9 cellular contexts compared by ENCODE assay signal in genomic region chr19:35347171-35347929, GRCh38. TPM values are rescaled to one million over a fixed set of nuclear protein-coding genes. Genes with fewer than 3 reads are reported as not detected.
DNase-seq lines count a peak whose midpoint lies in the region; ATAC-seq and TF ChIP-seq lines count a peak whose summit lies in the region.
"Had no signal": no experiment of that assay in that cellular context is flagged by ENCODE, and none has a peak within 500 bp of the region (broad histone marks: within the 10 kb centered on the region; RNA-seq: fewer than 3 reads in every experiment).

FFAR1 (plus strand) TSS chr19:35347902; CDS start chr19:35351552, 3,650 bp downstream.

- H3K9me2 ChIP-seq in PC-9 (ENCODE audit: insufficient read depth): no peaks in the 10 kb centered on the region

- no peak for TF ChIP-seq CTCF in natural killer cell (IDR thresholded peaks at IDR 0.05)
- no peak for TF ChIP-seq CTCF in PC-9 (conservative IDR thresholded peaks at IDR 0.05)

- H3K27ac ChIP-seq in BLaER1 treated with 17β-estradiol and CSF1 and Interleukin-3, amounts not matched to agents 10 nM and 100 nM: peak within 1 kb of the TSS; percentile 81 to 97 (median 91)
- H3K27ac ChIP-seq in PC-9: no peak within 1 kb of the TSS

- no peak within 1 kb of the TSS for H2AFZ ChIP-seq in PC-9

- H3K4me1 Mint-ChIP-seq in natural killer cell: peaks cover 10 to 21% of the 10 kb centered on the region in 2 donors

- peak within 1 kb of the TSS in 1 of 2 donors; percentile 73 for H3K27ac Mint-ChIP-seq in natural killer cell

- intact Hi-C loops in natural killer cell (cut with micrococcal nuclease) (no loop called here), PC-9 (cut with micrococcal nuclease; ENCODE audit: unreplicated experiment) (no loop called here)

- 0 out of 2 replicates have a peak, but pooled peaks cover 3% of the 10 kb centered on the region for H3F3A ChIP-seq in PC-9 (ENCODE audit: insufficient read depth, low read depth)

- H3K9ac ChIP-seq in BLaER1 treated with 17β-estradiol and CSF1 and Interleukin-3, amounts not matched to agents 10 nM and 100 nM: peak within 1 kb of the TSS; percentile 63 to 88 (median 80)

- no TSS peak for BruUV-seq in PC-9 (replicated peaks; lab: Mats Ljungman, UMichigan)

- no peaks in the 10 kb centered on the region for H3K79me2 ChIP-seq in PC-9 (ENCODE audit: low read depth)

- no peaks in the 10 kb centered on the region for H3K27me3 ChIP-seq in BLaER1 treated with 17β-estradiol and CSF1 and Interleukin-3, amounts not matched to agents 10 nM and 100 nM
- H3K27me3 ChIP-seq in PC-9 (ENCODE audit: insufficient read depth, low read depth): no peaks in the 10 kb centered on the region

- DNase-seq in activated CD8-positive, alpha-beta memory T cell treated with anti-CD3 and anti-CD28 coated beads for 48 hours (ENCODE audit: low read depth in 2 of 3, low spot score in 2 of 3): peak; percentile 36 to 45 (median 43)
- DNase-seq in natural killer cell: peak; percentile 9
- DNase-seq in DMS 273 treated with DMSO at 0.1 percent for 48 hours (lab: John Stamatoyannopoulos, UW): no peak
- no peak for DNase-seq in NCI-H128 (lab: John Stamatoyannopoulos, UW; ENCODE audit: unreplicated experiment)
- DNase-seq in PC-9: no peak

- peak within 1 kb of the TSS in 9 of 10 experiments; percentile 1 to 66 (median 26); a peak in 13 of 20 replicates for H3K4me3 ChIP-seq in BLaER1 treated with 17β-estradiol and CSF1 and Interleukin-3, amounts not matched to agents 10 nM and 100 nM
- no peak within 1 kb of the TSS for H3K4me3 ChIP-seq in PC-9

- H4K20me1 ChIP-seq in BLaER1 treated with 17β-estradiol and CSF1 and Interleukin-3, amounts not matched to agents 10 nM and 100 nM: peaks cover 0 to 6% (median 0%) of the 10 kb centered on the region in 11 experiments; a peak in 1 of 22 replicates
- no peaks in the 10 kb centered on the region for H4K20me1 ChIP-seq in PC-9 (ENCODE audit: insufficient read depth)

- H3K9me3 ChIP-seq in BLaER1 treated with 17β-estradiol and CSF1 and Interleukin-3, amounts not matched to agents 10 nM and 100 nM (replicated peaks in 1 of 11): no peaks in the 10 kb centered on the region
- no peaks in the 10 kb centered on the region for H3K9me3 ChIP-seq in PC-9 (ENCODE audit: insufficient read depth, low read depth)
- H3K9me3 ChIP-seq: Caco-2 had no signal

- POLR2A ChIA-PET in PC-9 (lab: Charles Lee; ENCODE audit: unreplicated experiment): no interaction called here

- H3K4me3 Mint-ChIP-seq in natural killer cell: peak within 1 kb of the TSS; percentile 42

- H3K36me3 Mint-ChIP-seq in natural killer cell: no peaks in the 10 kb centered on the region

- peaks cover 10 to 23% of the 10 kb centered on the region in 2 donors for H3K27me3 Mint-ChIP-seq in natural killer cell (ENCODE audit: low read depth in 2 of 2)

- peaks cover 96 to 100% (median 98%) of the 10 kb centered on the region in 10 experiments for H3K4me1 ChIP-seq in BLaER1 treated with 17β-estradiol and CSF1 and Interleukin-3, amounts not matched to agents 10 nM and 100 nM
- no peaks in the 10 kb centered on the region for H3K4me1 ChIP-seq in PC-9 (replicated peaks; ENCODE audit: insufficient read depth)
- H3K4me1 ChIP-seq: Caco-2 had no signal

- H3K4me2 ChIP-seq in BLaER1 treated with 17β-estradiol and CSF1 and Interleukin-3, amounts not matched to agents 10 nM and 100 nM: peak within 1 kb of the TSS; percentile 80 to 98 (median 92)
- no peak within 1 kb of the TSS for H3K4me2 ChIP-seq in PC-9

- H3K36me3 ChIP-seq in BLaER1 treated with 17β-estradiol and CSF1 and Interleukin-3, amounts not matched to agents 10 nM and 100 nM: peaks cover 0 to 42% (median 34%) of the 10 kb centered on the region in 11 experiments; a peak in 18 of 22 replicates
- 0 out of 2 replicates have a peak, but pooled peaks cover 4% of the 10 kb centered on the region for H3K36me3 ChIP-seq in PC-9 (ENCODE audit: low read depth)

- CTCF ChIA-PET in PC-9 (lab: Charles Lee): no interaction called here

- no peaks in the 10 kb centered on the region for H3K9me3 Mint-ChIP-seq in natural killer cell

- ATAC-seq in GM19452 (IDR thresholded peaks at IDR 0.05; ENCODE audit: unreplicated experiment) (peak; percentile 43), HG03442 (IDR thresholded peaks at IDR 0.05; ENCODE audit: unreplicated experiment) (peak; percentile 49), natural killer cell (peak; percentile 24 to 42 (median 27))

RNA-seq across cellular contexts. Expression of gene FFAR1, which starts in this region (rescaled TPM):
- total RNA-seq in natural killer cell: under 1 TPM in 2 of 3 donors, not detected in 1; 0.30 to 0.47 TPM
- 0.23 and 0.44 TPM in 2 replicates for total RNA-seq in PC-9 (2021)
- total RNA-seq: Caco-2 had no signal

Comparison
In these comparisons a context has a peak if more than half of its experiments do, and no peak if none do; other contexts are left out.
1. Peak in DNase-seq and ATAC-seq in natural killer cell; RNA of the gene not detected or under 1 TPM.
2. DNase-seq: peak in activated CD8-positive, alpha-beta memory T cell treated with anti-CD3 and anti-CD28 coated beads for 48 hours (3 of 3); none in DMS 273 treated with DMSO at 0.1 percent for 48 hours (single experiment), NCI-H128 (single experiment) and PC-9 (0 of 2).
3. Peak in every context shown above with its lines, with median percentiles within 50 percentile points of each other: ATAC-seq.